1 cellular context compared by ENCODE assay signal in the genomic region with DNA sequence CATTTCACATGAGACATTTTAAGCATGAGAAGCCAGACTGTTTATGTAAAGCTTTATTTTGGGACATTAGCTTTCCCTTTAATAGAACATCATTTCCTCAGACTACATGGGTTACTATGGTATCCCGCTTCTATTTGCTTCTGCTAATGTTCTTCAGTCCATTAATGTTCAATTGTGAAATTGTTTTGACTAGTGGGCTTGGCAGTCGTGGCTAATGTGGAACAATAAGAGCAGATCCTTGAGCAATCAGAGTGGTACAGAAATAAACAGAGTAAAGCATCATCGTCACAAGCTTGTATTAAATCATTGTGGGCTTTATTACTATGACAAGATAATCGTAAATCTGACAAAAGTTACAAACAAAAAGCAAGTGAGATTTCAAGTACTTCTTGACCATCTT.
TF ChIP-seq lines count a peak whose summit lies in the region.

No MANE protein-coding gene starts in this region.

TF ChIP-seq in A549, 52 proteins besides CTCF, POLR2A, EP300 and RAD21 (continued from another document):
- TF ChIP-seq, protein P1, sequence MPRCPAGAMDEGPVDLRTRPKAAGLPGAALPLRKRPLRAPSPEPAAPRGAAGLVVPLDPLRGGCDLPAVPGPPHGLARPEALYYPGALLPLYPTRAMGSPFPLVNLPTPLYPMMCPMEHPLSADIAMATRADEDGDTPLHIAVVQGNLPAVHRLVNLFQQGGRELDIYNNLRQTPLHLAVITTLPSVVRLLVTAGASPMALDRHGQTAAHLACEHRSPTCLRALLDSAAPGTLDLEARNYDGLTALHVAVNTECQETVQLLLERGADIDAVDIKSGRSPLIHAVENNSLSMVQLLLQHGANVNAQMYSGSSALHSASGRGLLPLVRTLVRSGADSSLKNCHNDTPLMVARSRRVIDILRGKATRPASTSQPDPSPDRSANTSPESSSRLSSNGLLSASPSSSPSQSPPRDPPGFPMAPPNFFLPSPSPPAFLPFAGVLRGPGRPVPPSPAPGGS (IDR thresholded peaks at IDR 0.05): peak; percentile 91; the same call in 2 of the 3 replicates
- no peak for TF ChIP-seq NFE2L2 (conservative IDR thresholded peaks at IDR 0.05; ENCODE audit: low read length)
- TF ChIP-seq JUN (IDR thresholded peaks at IDR 0.05): peak; percentile 57 to 94; a peak in 3 of 5 replicates
- no peak for TF ChIP-seq ATOH8 (CRISPR knock-in tag; IDR thresholded peaks at IDR 0.05; ENCODE audit: low read depth)
- TF ChIP-seq HOXB13 (CRISPR knock-in tag; IDR thresholded peaks at IDR 0.05; ENCODE audit: low read depth): no peak
- no peak for TF ChIP-seq HEYL (CRISPR knock-in tag; IDR thresholded peaks at IDR 0.05)
- no peak for TF ChIP-seq ZNF302 (CRISPR knock-in tag; IDR thresholded peaks at IDR 0.05)
- TF ChIP-seq HOXA7 (CRISPR knock-in tag; IDR thresholded peaks at IDR 0.05): no peak
- no peak for TF ChIP-seq NR3C1 (IDR thresholded peaks at IDR 0.05)
- no peak for TF ChIP-seq PHF8 (IDR thresholded peaks at IDR 0.05; ENCODE audit: borderline replicate concordance, low read depth)
- no peak for TF ChIP-seq ZSCAN20 (CRISPR knock-in tag; IDR thresholded peaks at IDR 0.05)
- TF ChIP-seq KDM5A (IDR thresholded peaks at IDR 0.05): no peak
- TF ChIP-seq PBX3 (IDR thresholded peaks at IDR 0.05): no peak
- TF ChIP-seq HDAC2 (IDR thresholded peaks at IDR 0.05): no peak
- no peak for TF ChIP-seq NPAS2 (CRISPR knock-in tag; IDR thresholded peaks at IDR 0.05; ENCODE audit: borderline replicate concordance)
- no peak for TF ChIP-seq MAZ (IDR thresholded peaks at IDR 0.05; ENCODE audit: borderline replicate concordance, low read depth, low read length)
- no peak for TF ChIP-seq TFCP2L1 (CRISPR knock-in tag; IDR thresholded peaks at IDR 0.05)
- no peak for TF ChIP-seq RNF2 (IDR thresholded peaks at IDR 0.05; ENCODE audit: borderline replicate concordance, low read depth)
- TF ChIP-seq REST (IDR thresholded peaks at IDR 0.05): no peak
- no peak for TF ChIP-seq FOSB (CRISPR knock-in tag; IDR thresholded peaks at IDR 0.05)
- no peak for TF ChIP-seq RFX5 (IDR thresholded peaks at IDR 0.05)
- peak; percentile 86 for TF ChIP-seq JUNB (IDR thresholded peaks at IDR 0.05)
- peak; percentile 48; the same call in 2 of the 3 replicates for TF ChIP-seq SMC3 (IDR thresholded peaks at IDR 0.05)
- no peak for TF ChIP-seq E2F6 (IDR thresholded peaks at IDR 0.05; ENCODE audit: borderline replicate concordance, low read depth)
- TF ChIP-seq, protein P2, sequence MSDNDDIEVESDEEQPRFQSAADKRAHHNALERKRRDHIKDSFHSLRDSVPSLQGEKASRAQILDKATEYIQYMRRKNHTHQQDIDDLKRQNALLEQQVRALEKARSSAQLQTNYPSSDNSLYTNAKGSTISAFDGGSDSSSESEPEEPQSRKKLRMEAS (IDR thresholded peaks at IDR 0.05): no peak
- TF ChIP-seq ZC3H11A (IDR thresholded peaks at IDR 0.05): no peak
- TF ChIP-seq EHMT2 (IDR thresholded peaks at IDR 0.05; ENCODE audit: low read depth): no peak
- TF ChIP-seq, protein P3, sequence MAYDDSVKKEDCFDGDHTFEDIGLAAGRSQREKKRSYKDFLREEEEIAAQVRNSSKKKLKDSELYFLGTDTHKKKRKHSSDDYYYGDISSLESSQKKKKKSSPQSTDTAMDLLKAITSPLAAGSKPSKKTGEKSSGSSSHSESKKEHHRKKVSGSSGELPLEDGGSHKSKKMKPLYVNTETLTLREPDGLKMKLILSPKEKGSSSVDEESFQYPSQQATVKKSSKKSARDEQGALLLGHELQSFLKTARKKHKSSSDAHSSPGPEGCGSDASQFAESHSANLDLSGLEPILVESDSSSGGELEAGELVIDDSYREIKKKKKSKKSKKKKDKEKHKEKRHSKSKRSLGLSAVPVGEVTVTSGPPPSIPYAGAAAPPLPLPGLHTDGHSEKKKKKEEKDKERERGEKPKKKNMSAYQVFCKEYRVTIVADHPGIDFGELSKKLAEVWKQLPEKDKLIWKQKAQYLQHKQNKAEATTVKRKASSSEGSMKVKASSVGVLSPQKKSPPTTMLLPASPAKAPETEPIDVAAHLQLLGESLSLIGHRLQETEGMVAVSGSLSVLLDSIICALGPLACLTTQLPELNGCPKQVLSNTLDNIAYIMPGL (CRISPR knock-in tag; IDR thresholded peaks at IDR 0.05; ENCODE audit: borderline replicate concordance): no peak
- no peak for TF ChIP-seq CBX8 (IDR thresholded peaks at IDR 0.05)
- no peak for TF ChIP-seq RARB (CRISPR knock-in tag; IDR thresholded peaks at IDR 0.05)
- no peak for TF ChIP-seq TP53 (CRISPR knock-in tag; IDR thresholded peaks at IDR 0.05)
- TF ChIP-seq FOSL2 (IDR thresholded peaks at IDR 0.05): no peak
- peak; percentile 72 for TF ChIP-seq FOSL2 (CRISPR knock-in tag; IDR thresholded peaks at IDR 0.05)
- TF ChIP-seq EHF (CRISPR knock-in tag; IDR thresholded peaks at IDR 0.05): no peak
- TF ChIP-seq BHLHE40 (IDR thresholded peaks at IDR 0.05; ENCODE audit: low read depth, low read length): no peak
- TF ChIP-seq USF2 (IDR thresholded peaks at IDR 0.05): no peak
- TF ChIP-seq POLR2AphosphoS2 (conservative IDR thresholded peaks at IDR 0.05; ENCODE audit: low read length): no peak
- TF ChIP-seq SREBF2 (IDR thresholded peaks at IDR 0.05): no peak
- no peak for TF ChIP-seq HOXB5 (CRISPR knock-in tag; IDR thresholded peaks at IDR 0.05)
- TF ChIP-seq, protein P4, sequence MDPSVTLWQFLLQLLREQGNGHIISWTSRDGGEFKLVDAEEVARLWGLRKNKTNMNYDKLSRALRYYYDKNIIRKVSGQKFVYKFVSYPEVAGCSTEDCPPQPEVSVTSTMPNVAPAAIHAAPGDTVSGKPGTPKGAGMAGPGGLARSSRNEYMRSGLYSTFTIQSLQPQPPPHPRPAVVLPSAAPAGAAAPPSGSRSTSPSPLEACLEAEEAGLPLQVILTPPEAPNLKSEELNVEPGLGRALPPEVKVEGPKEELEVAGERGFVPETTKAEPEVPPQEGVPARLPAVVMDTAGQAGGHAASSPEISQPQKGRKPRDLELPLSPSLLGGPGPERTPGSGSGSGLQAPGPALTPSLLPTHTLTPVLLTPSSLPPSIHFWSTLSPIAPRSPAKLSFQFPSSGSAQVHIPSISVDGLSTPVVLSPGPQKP (IDR thresholded peaks at IDR 0.05; ENCODE audit: low read depth, low read length): no peak
- TF ChIP-seq MAFK (IDR thresholded peaks at IDR 0.05; ENCODE audit: partially characterized antibody): no peak
- TF ChIP-seq CHD2 (IDR thresholded peaks at IDR 0.05; ENCODE audit: low read length, partially characterized antibody): no peak
- no peak for TF ChIP-seq ESRRA (IDR thresholded peaks at IDR 0.05; ENCODE audit: borderline replicate concordance, low read length)
- no peak for TF ChIP-seq MYC (IDR thresholded peaks at IDR 0.05; ENCODE audit: borderline replicate concordance, low read length)
- TF ChIP-seq CEBPB (IDR thresholded peaks at IDR 0.05): peak; percentile 92 to 94
- TF ChIP-seq CHD4 (IDR thresholded peaks at IDR 0.05; ENCODE audit: borderline replicate concordance): no peak
- TF ChIP-seq, protein P5, sequence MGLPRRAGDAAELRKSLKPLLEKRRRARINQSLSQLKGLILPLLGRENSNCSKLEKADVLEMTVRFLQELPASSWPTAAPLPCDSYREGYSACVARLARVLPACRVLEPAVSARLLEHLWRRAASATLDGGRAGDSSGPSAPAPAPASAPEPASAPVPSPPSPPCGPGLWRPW (IDR thresholded peaks at IDR 0.05): peak; percentile 84
TF ChIP-seq in A549: peak in this region for 8.
